Comparison of ENCODE assay signal across 18 cellular contexts in genomic region chr2:9069496-9069991, GRCh38.
"Had no signal": no experiment of that assay in that cellular context is flagged by ENCODE, and none has a peak within 500 bp of the region (broad histone marks: within the 10 kb centered on the region; RNA-seq: fewer than 3 reads in every experiment).

No MANE protein-coding gene starts in this region.

- DNase-seq: activated CD4-positive, alpha-beta T cell treated with anti-CD3 and anti-CD28 coated beads for 4 hours; activated CD4-positive, alpha-beta T cell treated with anti-CD3 and anti-CD28 coated beads, Interleukin-2, amount 50 U/mL, for 48 hours; activated CD4-positive, CD25-positive, alpha-beta regulatory T cell; activated naive CD4-positive, alpha-beta T cell treated with Interleukin-2 at 50 U/mL for 16 hours; activated naive CD8-positive, alpha-beta T cell treated with anti-CD3 and anti-CD28 coated beads, Interleukin-2, amount 10 ng/mL, durations not matched to agents 7 days and 5 days; activated T-cell treated with anti-CD3 and anti-CD28 coated beads, Interleukin-2, amount 50 U/mL, for 48 hours; amniotic stem cell; effector CD4-positive, alpha-beta T cell; foreskin melanocyte; left ventricle myocardium inferior; midbrain; stimulated activated CD4-positive, alpha-beta T cell treated with anti-CD3 and anti-CD28 coated beads, Interleukin-4, amount 100 ng/mL, for 24 hours; stimulated activated naive CD4-positive, alpha-beta T cell treated with Interleukin-2 at 50 U/mL for 16 hours; T1000; upper lobe of left lung had no signal

- FAIRE-seq: endometrium had no signal

- H3K27me3 ChIP-seq: upper lobe of left lung had no signal

- H3K4me3 ChIP-seq: left ventricle myocardium inferior, prostate gland, thoracic aorta, upper lobe of left lung had no signal

- H3K36me3 ChIP-seq: left ventricle myocardium inferior, prostate gland, thoracic aorta, upper lobe of left lung had no signal

- H3K4me1 ChIP-seq: left ventricle myocardium inferior, prostate gland, upper lobe of left lung had no signal

- H3K9me3 ChIP-seq: prostate gland had no signal

- H3K27ac ChIP-seq: left ventricle myocardium inferior, prostate gland, thoracic aorta, upper lobe of left lung had no signal
